20 cellular contexts compared by ENCODE assay signal in genomic region chr3:137199678-137200077, GRCh38.
A peak's percentile ranks its signal among the peaks of the same experiment; 100 is the strongest.
DNase-seq lines count a peak whose midpoint lies in the region; ATAC-seq and TF ChIP-seq lines count a peak whose summit lies in the region.
"Had no signal": no experiment of that assay in that cellular context is flagged by ENCODE, and none has a peak within 500 bp of the region (broad histone marks: within the 10 kb centered on the region; RNA-seq: fewer than 3 reads in every experiment).

No MANE protein-coding gene starts in this region.

- H3K9me3 ChIP-seq in CD8-positive, alpha-beta T cell (ENCODE audit: low read length) = no peaks in the 10 kb centered on the region
- H3K9me3 ChIP-seq: BE2C, HAP-1, Peyer's patch had no signal

- TF ChIP-seq POLR2A in lower leg skin (IDR thresholded peaks at IDR 0.05) = no peak

- H3K27me3 Mint-ChIP-seq in CD8-positive, alpha-beta T cell (ENCODE audit: low read depth) = peaks cover 6% of the 10 kb centered on the region

- H3K4me3 ChIP-seq in lower leg skin (ENCODE audit: low read depth, poor library complexity, severe bottlenecking) = no peak overlapping the region
- H3K4me3 ChIP-seq in CD8-positive, alpha-beta T cell (ENCODE audit: low read depth, low read length) = no peak overlapping the region
- H3K4me3 ChIP-seq: GM23338, HAP-1, Peyer's patch had no signal

- CTCF ChIA-PET in CD8-positive, alpha-beta T cell (lab: Charles Lee) = no interaction called here

- ATAC-seq in GM19372 (IDR thresholded peaks at IDR 0.05; ENCODE audit: low read depth, unreplicated experiment) = peak; percentile 44
- peak; percentile 51 for ATAC-seq in HG03432 (IDR thresholded peaks at IDR 0.05; ENCODE audit: unreplicated experiment)
- no peak for ATAC-seq in GM21528 (IDR thresholded peaks at IDR 0.05; ENCODE audit: low FRiP score, unreplicated experiment)
- ATAC-seq in CD8-positive, alpha-beta T cell = no peak
- ATAC-seq: GM23338, SK-N-SH treated with all-trans-retinoic acid at 6 μM for 48 hours had no signal

- no peak overlapping the region for H3K27ac Mint-ChIP-seq in CD8-positive, alpha-beta T cell
- H3K27ac Mint-ChIP-seq: GM23338, IgD-negative memory B cell had no signal

- TF ChIP-seq CTCF in GM13976 (IDR thresholded peaks at IDR 0.05; ENCODE audit: borderline replicate concordance, control extremely low read depth, extremely low read depth, insufficient read depth, missing control alignments) (no peak), lower leg skin (IDR thresholded peaks at IDR 0.05) (no peak)
- no peak for TF ChIP-seq CTCF in CD8-positive, alpha-beta T cell (IDR thresholded peaks at IDR 0.05)

- no peaks in the 10 kb centered on the region for H3K27me3 ChIP-seq in CD8-positive, alpha-beta T cell (ENCODE audit: insufficient read depth, low read length)
- H3K27me3 ChIP-seq: Peyer's patch had no signal

- no peak overlapping the region for H3K27ac ChIP-seq in CD8-positive, alpha-beta T cell (ENCODE audit: low read depth, low read length)
- H3K27ac ChIP-seq: Peyer's patch had no signal

- H3K4me1 Mint-ChIP-seq in CD8-positive, alpha-beta T cell (ENCODE audit: low read depth) = no peaks in the 10 kb centered on the region
- H3K4me1 Mint-ChIP-seq: GM23338, IgD-negative memory B cell had no signal

- DNase-seq in GM13976 (ENCODE audit: low spot score) (peak; percentile 38), GM19240 (ENCODE audit: insufficient read length, low spot score) (no peak), lower leg skin (ENCODE audit: low spot score in 2 of 2) (no peak)
- no peak for DNase-seq in CD8-positive, alpha-beta T cell
- DNase-seq: BE2C, EL, GF-D8, Kasumi-1, NCI-H1417 treated with DMSO at 0.1 percent for 48 hours, NCI-H2029, NCI-H524 treated with DMSO at 0.1 percent for 48 hours, NCI-H82, Peyer's patch had no signal

- H3K36me3 ChIP-seq in CD8-positive, alpha-beta T cell (ENCODE audit: insufficient read depth, low read length) = no peaks in the 10 kb centered on the region
- H3K36me3 ChIP-seq: BE2C, HAP-1, Peyer's patch had no signal

- POLR2A ChIA-PET in CD8-positive, alpha-beta T cell (lab: Charles Lee) = no interaction called here

- no peaks in the 10 kb centered on the region for H3K4me1 ChIP-seq in CD8-positive, alpha-beta T cell (ENCODE audit: insufficient read depth, low read length)
- H3K4me1 ChIP-seq: BE2C, HAP-1, Peyer's patch had no signal

- H3K36me3 Mint-ChIP-seq in CD8-positive, alpha-beta T cell = no peaks in the 10 kb centered on the region
- H3K36me3 Mint-ChIP-seq: IgD-negative memory B cell had no signal

- in situ Hi-C loops in GM13976 (cut with MboI; ENCODE audit: low sequenced_read_pairs, unreplicated experiment) = no loop called here

- intact Hi-C loops in lower leg skin (cut with DNase I; ENCODE audit: low total_unique reads) = no loop called here
- intact Hi-C loops in CD8-positive, alpha-beta T cell (cut with DNase I, micrococcal nuclease) = no loop called here

- H3K9me3 Mint-ChIP-seq in CD8-positive, alpha-beta T cell = no peaks in the 10 kb centered on the region

- H3K4me3 Mint-ChIP-seq in CD8-positive, alpha-beta T cell = no peak overlapping the region
- H3K4me3 Mint-ChIP-seq: GM23338, IgD-negative memory B cell had no signal

Comparison
In these comparisons a context has a peak if more than half of its experiments do, and no peak if none do; other contexts are left out.
1. ATAC-seq: peak in GM19372 (single experiment) and HG03432 (single experiment); none in GM21528 (single experiment) and CD8-positive, alpha-beta T cell (single experiment).